15 cellular contexts compared by ENCODE assay signal in genomic region chr1:88110-88509, GRCh38. TPM values are rescaled to one million over a fixed set of nuclear protein-coding genes. Genes with fewer than 3 reads are reported as not detected.
"Had no signal": no experiment of that assay in that cellular context is flagged by ENCODE, and none has a peak within 500 bp of the region (broad histone marks: within the 10 kb centered on the region; RNA-seq: fewer than 3 reads in every experiment).

No MANE protein-coding gene starts in this region.

RNA-seq across cellular contexts. Expression of gene OR4F5, which starts 22.9 kb away (rescaled TPM):
- total RNA-seq: activated B cell treated with CpG ODN at 0.5 μM for 24 hours; activated CD4-positive, alpha-beta memory T cell treated with anti-CD3 and anti-CD28 coated beads for 36 hours; activated CD4-positive, alpha-beta memory T cell treated with anti-CD3 and anti-CD28 coated beads, Interleukin-2, amount 10 ng/mL, durations not matched to agents 7 days and 5 days; activated CD4-positive, alpha-beta T cell treated with anti-CD3 and anti-CD28 coated beads for 36 hours; activated CD4-positive, alpha-beta T cell treated with anti-CD3 and anti-CD28 coated beads, Interleukin-2, amount 10 ng/mL, durations not matched to agents 24 days and 14 days; activated CD4-positive, alpha-beta T cell treated with anti-CD3 and anti-CD28 coated beads, Interleukin-2, amount 10 ng/mL, durations not matched to agents 7 days and 5 days; activated CD8-positive, alpha-beta memory T cell treated with anti-CD3 and anti-CD28 coated beads for 36 hours; activated CD8-positive, alpha-beta memory T cell treated with anti-CD3 and anti-CD28 coated beads, Interleukin-2, amount 10 ng/mL, durations not matched to agents 7 days and 5 days; activated CD8-positive, alpha-beta T cell treated with anti-CD3 and anti-CD28 coated beads for 36 hours; activated CD8-positive, alpha-beta T cell treated with anti-CD3 and anti-CD28 coated beads, Interleukin-2, amount 10 ng/mL, durations not matched to agents 7 days and 5 days; T-cell; T-helper 1 cell treated with Interleukin-12 subunit alpha and Interleukin-12 subunit beta and Interleukin-4 antibody, amounts not matched to agents 30 ng/mL and 1 ng/mL, for 36 hours; T-helper 17 cell; T-helper 2 cell treated with Interferon-gamma antibody and Interleukin-4, amounts not matched to agents 100 ng/mL and 5 ng/mL, for 36 hours; WTC11 had no signal
